ENCODE assay signal across 20 cellular contexts in genomic region chr4:110643096-110643495, GRCh38. TPM values are rescaled to one million over a fixed set of nuclear protein-coding genes. Genes with fewer than 3 reads are reported as not detected.
DNase-seq lines count a peak whose midpoint lies in the region; ATAC-seq and TF ChIP-seq lines count a peak whose summit lies in the region.
"Had no signal": no experiment of that assay in that cellular context is flagged by ENCODE, and none has a peak within 500 bp of the region (broad histone marks: within the 10 kb centered on the region; RNA-seq: fewer than 3 reads in every experiment).

No MANE protein-coding gene starts in this region.

- POLR2A ChIA-PET in WTC11 (lab: Charles Lee), result no interaction called here

- H3K4me1 ChIP-seq in iPS-20b (ENCODE audit: insufficient read depth, low read length), result peaks cover 32% of the 10 kb centered on the region
- H3K4me1 ChIP-seq: BLaER1 had no signal

- no peaks in the 10 kb centered on the region for H3K36me3 Mint-ChIP-seq in WTC11
- H3K36me3 Mint-ChIP-seq: CD4-positive, alpha-beta memory T cell; IgD-negative memory B cell had no signal

- H3K9me3 Mint-ChIP-seq in WTC11, result no peaks in the 10 kb centered on the region
- H3K9me3 Mint-ChIP-seq: IgD-negative memory B cell had no signal

- peak overlapping the region; percentile 8; the same call in 1 of the 2 replicates for H3K4me3 Mint-ChIP-seq in WTC11
- H3K4me3 Mint-ChIP-seq: CD4-positive, alpha-beta memory T cell; IgD-negative memory B cell had no signal

- H3K27me3 Mint-ChIP-seq in WTC11 (ENCODE audit: low read depth), result peaks cover 59% of the 10 kb centered on the region

- no peak overlapping the region for H3K27ac Mint-ChIP-seq in WTC11
- H3K27ac Mint-ChIP-seq: CD14-positive monocyte; CD4-positive, alpha-beta memory T cell; IgD-negative memory B cell had no signal

- peaks cover 60% of the 10 kb centered on the region for H3K4me1 Mint-ChIP-seq in WTC11
- H3K4me1 Mint-ChIP-seq: CD14-positive monocyte; CD4-positive, alpha-beta memory T cell had no signal

- H3K4me3 ChIP-seq in H7 (ENCODE audit: insufficient read depth, low read depth, low read length) (no peak overlapping the region), iPS-20b (ENCODE audit: low read length) (peak overlapping the region; percentile 21; the same call in 1 of the 2 replicates)
- H3K4me3 ChIP-seq: BLaER1, GM23248, HAP-1 had no signal

- peak; percentile 43 for DNase-seq in H7
- no peak for DNase-seq in WTC11 (ENCODE audit: low spot score)
- DNase-seq in DMS79 (lab: John Stamatoyannopoulos, UW), result no peak
- no peak for DNase-seq in stimulated activated naive CD8-positive, alpha-beta T cell treated with anti-CD3 and anti-CD28 coated beads, Interleukin-15, Interleukin-2, amounts not matched to agents 100 U/mL and 50 U/mL, for 24 hours
- DNase-seq: 8988T; CD4-positive, alpha-beta memory T cell; DMS153; DMS79 treated with DMSO at 0.1 percent for 48 hours; GF-D8; GM23248; KBM-7 had no signal

- no peak overlapping the region for H3K27ac ChIP-seq in iPS-20b (ENCODE audit: low read length)
- H3K27ac ChIP-seq: BLaER1, GM23248, HL-60 had no signal

- no peak overlapping the region for H3K9ac ChIP-seq in iPS-20b (ENCODE audit: low read depth, low read length)
- H3K9ac ChIP-seq: BLaER1, GM23248 had no signal

- CTCF ChIA-PET in WTC11 (lab: Charles Lee), result interaction anchor here (1.0 kb wide), 1 partner anchor 328 kb away, joined by 4 read pairs; no protein-coding TSS in a partner anchor

- no peaks in the 10 kb centered on the region for H3K9me3 ChIP-seq in iPS-20b (ENCODE audit: insufficient read depth, low read depth, low read length)
- H3K9me3 ChIP-seq: HAP-1 had no signal

- H3K36me3 ChIP-seq in H7 (replicated peaks; ENCODE audit: control insufficient read depth, insufficient read depth, low read length) (no peaks in the 10 kb centered on the region), iPS-20b (ENCODE audit: insufficient read depth, low read depth, low read length) (no peaks in the 10 kb centered on the region)
- H3K36me3 ChIP-seq: BLaER1, HAP-1 had no signal

- peaks cover 36% of the 10 kb centered on the region for H3K27me3 ChIP-seq in H7 (ENCODE audit: control insufficient read depth, insufficient read depth, low read length)
- peaks cover 73% of the 10 kb centered on the region for H3K27me3 ChIP-seq in iPS-20b (ENCODE audit: insufficient read depth, low read length)

- no peak for TF ChIP-seq CTCF in WTC11 (IDR thresholded peaks at IDR 0.05)

- ATAC-seq in WTC11, result peak; percentile 13
- no peak for ATAC-seq in GM21515 (IDR thresholded peaks at IDR 0.05; ENCODE audit: unreplicated experiment)
- no peak for ATAC-seq in stimulated activated naive CD8-positive, alpha-beta T cell treated with anti-CD3 and anti-CD28 coated beads, Interleukin-15, Interleukin-2, amounts not matched to agents 100 U/mL and 50 U/mL, for 24 hours
- no peak for ATAC-seq in GM19023 (IDR thresholded peaks at IDR 0.05; ENCODE audit: unreplicated experiment)

TF ChIP-seq in WTC11, 78 proteins besides CTCF, POLR2A, EP300 and RAD21:
- TF ChIP-seq CDX4 (CRISPR knock-in tag; IDR thresholded peaks at IDR 0.05; ENCODE audit: borderline replicate concordance) (no peak), EMX1 (CRISPR knock-in tag; IDR thresholded peaks at IDR 0.05) (no peak), PRRX2 (CRISPR knock-in tag; IDR thresholded peaks at IDR 0.05) (no peak), MAX (CRISPR knock-in tag; IDR thresholded peaks at IDR 0.05) (no peak), NFYB (CRISPR knock-in tag; conservative IDR thresholded peaks at IDR 0.05; ENCODE audit: low read depth) (no peak)

RNA-seq across cellular contexts. Expression of gene PITX2, which starts 20.2 kb away (rescaled TPM):
- total RNA-seq in H7 (2014; rRNA removed; shearing (Covaris generic)), result 87.1 and 92.3 TPM in 2 replicates
- 11.3 to 24.9 TPM (median 12.2 TPM) in 3 replicates for total RNA-seq in WTC11 (2021)
- total RNA-seq: CD4-positive, alpha-beta memory T cell; HepG2 had no signal
